In the genomic region with DNA sequence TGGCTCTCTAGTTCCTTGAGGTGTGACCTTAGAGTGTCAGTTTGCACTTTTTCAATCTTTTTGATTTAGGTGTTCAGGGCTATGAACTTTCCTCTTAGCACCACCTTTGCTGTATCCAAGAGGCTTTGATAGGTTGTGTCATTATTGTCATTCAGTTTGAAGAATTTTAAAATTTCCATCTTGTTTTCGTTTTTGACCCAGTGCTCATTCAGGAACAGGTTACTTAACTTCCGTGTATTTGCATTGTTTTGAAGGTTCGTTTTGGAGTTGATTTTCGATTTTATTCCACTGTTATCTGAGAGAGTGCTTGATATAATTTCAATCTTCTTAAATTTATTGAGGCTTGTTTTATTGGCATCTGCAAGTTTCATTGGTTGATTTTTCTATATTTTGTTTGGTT, we compare ENCODE assay signal across 13 cellular contexts. TPM values are rescaled to one million over a fixed set of nuclear protein-coding genes. Genes with fewer than 3 reads are reported as not detected.
"Had no signal": no experiment of that assay in that cellular context is flagged by ENCODE, and none has a peak within 500 bp of the region (broad histone marks: within the 10 kb centered on the region; RNA-seq: fewer than 3 reads in every experiment).

No MANE protein-coding gene starts in this region.

- H3K4me1 ChIP-seq: gastrocnemius medialis, heart right ventricle, left lung, lower lobe of right lung had no signal

- H3K4me3 ChIP-seq: coronary artery, esophagus squamous epithelium, gastrocnemius medialis, heart right ventricle, left lung, lower lobe of right lung, mucosa of descending colon had no signal

- H3K27ac ChIP-seq: coronary artery, dorsolateral prefrontal cortex, epithelial cell of prostate, esophagus squamous epithelium, gastrocnemius medialis, heart right ventricle, left lung, lower lobe of right lung had no signal

- H3K36me3 ChIP-seq: esophagus squamous epithelium, gastrocnemius medialis, heart right ventricle, left lung, lower lobe of right lung had no signal

- H3K27me3 ChIP-seq: dorsolateral prefrontal cortex, esophagus squamous epithelium, gastrocnemius medialis, heart right ventricle had no signal

- DNase-seq: effector CD4-positive, alpha-beta T cell; esophagus squamous epithelium; gastrocnemius medialis; lower lobe of right lung; naive B cell; naive thymus-derived CD8-positive, alpha-beta T cell had no signal

- H3K9me3 ChIP-seq: esophagus squamous epithelium, gastrocnemius medialis, left lung, lower lobe of right lung, mucosa of descending colon had no signal

- ATAC-seq: effector memory CD8-positive, alpha-beta T cell; gastrocnemius medialis; naive thymus-derived CD8-positive, alpha-beta T cell had no signal

RNA-seq across cellular contexts. Expression of a gene that starts 37.3 kb away (rescaled TPM):
- polyA plus RNA-seq: naive thymus-derived CD8-positive, alpha-beta T cell had no signal
